ENCODE assay signal across 8 cellular contexts in the genomic region with DNA sequence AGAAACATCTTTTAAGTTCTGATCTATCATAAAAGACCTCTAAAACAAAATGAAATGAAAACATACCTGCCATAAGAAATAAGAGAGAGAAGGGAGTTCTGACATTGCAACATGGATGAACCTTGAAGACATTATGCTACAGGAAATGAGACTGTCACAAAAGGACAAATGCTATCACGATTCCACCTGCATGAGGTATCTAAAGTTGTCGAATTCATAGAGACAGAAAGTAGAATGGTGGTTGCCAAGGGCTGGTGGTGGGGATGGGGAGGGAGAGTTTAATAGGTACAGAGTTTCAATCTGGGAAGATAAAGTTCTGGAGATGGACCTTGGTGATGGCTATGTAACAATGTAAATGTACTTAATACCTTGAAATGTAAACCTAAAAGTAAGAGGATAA. TPM values are rescaled to one million over a fixed set of nuclear protein-coding genes. Genes with fewer than 3 reads are reported as not detected.
DNase-seq lines count a peak whose midpoint lies in the region; ATAC-seq and TF ChIP-seq lines count a peak whose summit lies in the region.
"Had no signal": no experiment of that assay in that cellular context is flagged by ENCODE, and none has a peak within 500 bp of the region (broad histone marks: within the 10 kb centered on the region; RNA-seq: fewer than 3 reads in every experiment).

No MANE protein-coding gene starts in this region.

- no peak for TF ChIP-seq POLR2A in gastroesophageal sphincter (IDR thresholded peaks at IDR 0.05)

- ATAC-seq in WTC11 (no peak), gastroesophageal sphincter (no peak), psoas muscle (no peak), HG02970 (IDR thresholded peaks at IDR 0.05; ENCODE audit: low FRiP score, unreplicated experiment) (no peak)

- peaks cover 61% of the 10 kb centered on the region for H3K36me3 Mint-ChIP-seq in WTC11

- no peak for TF ChIP-seq CTCF in WTC11 (IDR thresholded peaks at IDR 0.05)
- TF ChIP-seq CTCF in gastroesophageal sphincter (IDR thresholded peaks at IDR 0.05): no peak
- no peak for TF ChIP-seq CTCF in psoas muscle (IDR thresholded peaks at IDR 0.05)

- WGBS in gastroesophageal sphincter (ENCODE audit: low coverage in 1 of 2), 2 donors: 36 to 73% methylated on average over 2 of the region's 2 CpGs
- 79 to 93% (median 84%) methylated on average over 2 of the region's 2 CpGs for WGBS in psoas muscle, 3 donors

- H3K9ac ChIP-seq in HUES48 (ENCODE audit: low read depth, low read length): no peak overlapping the region

- intact Hi-C loops in psoas muscle (cut with DNase I): loop anchor here in 1 of 2 donors (5.0 kb wide), 1 partner anchor 51 kb away; no protein-coding TSS in a partner anchor

- H3K27me3 ChIP-seq in HUES48 (ENCODE audit: control insufficient read depth, insufficient read depth, low read length) (peaks cover 8% of the 10 kb centered on the region), gastroesophageal sphincter (no peaks in the 10 kb centered on the region), psoas muscle (ENCODE audit: insufficient read depth in 3 of 3, low read length in 2 of 3) (no peaks in the 10 kb centered on the region)

- peak overlapping the region; percentile 95 for H3K4me3 Mint-ChIP-seq in WTC11

- peaks cover 65% of the 10 kb centered on the region for H3K36me3 ChIP-seq in HUES48 (ENCODE audit: control insufficient read depth, insufficient read depth, low read length)
- H3K36me3 ChIP-seq in gastroesophageal sphincter: peaks cover 0 to 14% of the 10 kb centered on the region in 2 donors
- H3K36me3 ChIP-seq in psoas muscle (ENCODE audit: insufficient read depth in 1 of 2, low read depth in 1 of 2): no peaks in the 10 kb centered on the region

- DNase-seq in WTC11 (ENCODE audit: low spot score) (no peak), psoas muscle (no peak), NCI-H748 (lab: John Stamatoyannopoulos, UW; ENCODE audit: unreplicated experiment) (no peak)
- DNase-seq: stimulated activated CD4-positive, alpha-beta T cell treated with anti-CD3 and anti-CD28 coated beads, Interleukin-12 subunit alpha, Interleukin-12 subunit beta, amount 100 ng/mL, for 4 hours had no signal

- H3K4me3 ChIP-seq in HUES48 (ENCODE audit: low read depth, low read length): peak overlapping the region; percentile 89
- peak overlapping the region; percentile 78 to 98 for H3K4me3 ChIP-seq in gastroesophageal sphincter
- peak overlapping the region; percentile 64 to 91 (median 81) for H3K4me3 ChIP-seq in skin epidermis
- H3K4me3 ChIP-seq in psoas muscle: no peak overlapping the region

- H3K27me3 Mint-ChIP-seq in WTC11 (ENCODE audit: low read depth): peaks cover 12% of the 10 kb centered on the region

- H3K9me3 ChIP-seq in HUES48 (ENCODE audit: control insufficient read depth, insufficient read depth, low read length): 0 out of 2 replicates have a peak, but pooled peaks cover 2% of the 10 kb centered on the region
- no peaks in the 10 kb centered on the region for H3K9me3 ChIP-seq in gastroesophageal sphincter
- H3K9me3 ChIP-seq in psoas muscle: no peaks in the 10 kb centered on the region

- CTCF ChIA-PET in WTC11 (lab: Charles Lee): interaction anchor here (1.0 kb wide), 1 partner anchor 98 kb away, joined by 3 read pairs; no protein-coding TSS in a partner anchor

- POLR2A ChIA-PET in WTC11 (lab: Charles Lee): no interaction called here

- peaks cover 62% of the 10 kb centered on the region for H3K4me1 Mint-ChIP-seq in WTC11

- TF ChIP-seq EP300 in gastroesophageal sphincter (IDR thresholded peaks at IDR 0.05): no peak

- H3K27ac ChIP-seq in HUES48 (ENCODE audit: low read depth, low read length): no peak overlapping the region
- peak overlapping the region in 2 of 4 donors; percentile 99 for H3K27ac ChIP-seq in gastroesophageal sphincter
- H3K27ac ChIP-seq in skin epidermis: peak overlapping the region in 9 of 21 experiments; percentile 6 to 100 (median 96)
- no peak overlapping the region for H3K27ac ChIP-seq in psoas muscle

- peaks cover 7% of the 10 kb centered on the region for H3K9me3 Mint-ChIP-seq in WTC11

- H3K4me1 ChIP-seq in HUES48 (ENCODE audit: control insufficient read depth, insufficient read depth, low read length) (peaks cover 53% of the 10 kb centered on the region), gastroesophageal sphincter (peaks cover 6 to 74% (median 19%) of the 10 kb centered on the region in 3 donors), psoas muscle (peaks cover 21% of the 10 kb centered on the region)

- H3K27ac Mint-ChIP-seq in WTC11: peak overlapping the region; percentile 46

TF ChIP-seq in WTC11, 78 proteins besides CTCF, POLR2A, EP300 and RAD21:
- TF ChIP-seq, protein P1, sequence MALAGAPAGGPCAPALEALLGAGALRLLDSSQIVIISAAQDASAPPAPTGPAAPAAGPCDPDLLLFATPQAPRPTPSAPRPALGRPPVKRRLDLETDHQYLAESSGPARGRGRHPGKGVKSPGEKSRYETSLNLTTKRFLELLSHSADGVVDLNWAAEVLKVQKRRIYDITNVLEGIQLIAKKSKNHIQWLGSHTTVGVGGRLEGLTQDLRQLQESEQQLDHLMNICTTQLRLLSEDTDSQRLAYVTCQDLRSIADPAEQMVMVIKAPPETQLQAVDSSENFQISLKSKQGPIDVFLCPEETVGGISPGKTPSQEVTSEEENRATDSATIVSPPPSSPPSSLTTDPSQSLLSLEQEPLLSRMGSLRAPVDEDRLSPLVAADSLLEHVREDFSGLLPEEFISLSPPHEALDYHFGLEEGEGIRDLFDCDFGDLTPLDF (CRISPR knock-in tag; IDR thresholded peaks at IDR 0.05): no peak
- TF ChIP-seq, protein P2, sequence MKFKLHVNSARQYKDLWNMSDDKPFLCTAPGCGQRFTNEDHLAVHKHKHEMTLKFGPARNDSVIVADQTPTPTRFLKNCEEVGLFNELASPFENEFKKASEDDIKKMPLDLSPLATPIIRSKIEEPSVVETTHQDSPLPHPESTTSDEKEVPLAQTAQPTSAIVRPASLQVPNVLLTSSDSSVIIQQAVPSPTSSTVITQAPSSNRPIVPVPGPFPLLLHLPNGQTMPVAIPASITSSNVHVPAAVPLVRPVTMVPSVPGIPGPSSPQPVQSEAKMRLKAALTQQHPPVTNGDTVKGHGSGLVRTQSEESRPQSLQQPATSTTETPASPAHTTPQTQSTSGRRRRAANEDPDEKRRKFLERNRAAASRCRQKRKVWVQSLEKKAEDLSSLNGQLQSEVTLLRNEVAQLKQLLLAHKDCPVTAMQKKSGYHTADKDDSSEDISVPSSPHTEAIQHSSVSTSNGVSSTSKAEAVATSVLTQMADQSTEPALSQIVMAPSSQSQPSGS (CRISPR knock-in tag; IDR thresholded peaks at IDR 0.05; ENCODE audit: borderline replicate concordance, low read depth): no peak
- TF ChIP-seq RORB (CRISPR knock-in tag; IDR thresholded peaks at IDR 0.05): no peak
- TF ChIP-seq CREM (CRISPR knock-in tag; IDR thresholded peaks at IDR 0.05): no peak
- TF ChIP-seq OVOL2 (CRISPR knock-in tag; IDR thresholded peaks at IDR 0.05; ENCODE audit: borderline replicate concordance): no peak
- TF ChIP-seq PRDM15 (CRISPR knock-in tag; IDR thresholded peaks at IDR 0.05): no peak
- no peak for TF ChIP-seq SMAD4 (CRISPR knock-in tag; IDR thresholded peaks at IDR 0.05)
- no peak for TF ChIP-seq ZNF232 (CRISPR knock-in tag; IDR thresholded peaks at IDR 0.05)
- TF ChIP-seq, protein P3, sequence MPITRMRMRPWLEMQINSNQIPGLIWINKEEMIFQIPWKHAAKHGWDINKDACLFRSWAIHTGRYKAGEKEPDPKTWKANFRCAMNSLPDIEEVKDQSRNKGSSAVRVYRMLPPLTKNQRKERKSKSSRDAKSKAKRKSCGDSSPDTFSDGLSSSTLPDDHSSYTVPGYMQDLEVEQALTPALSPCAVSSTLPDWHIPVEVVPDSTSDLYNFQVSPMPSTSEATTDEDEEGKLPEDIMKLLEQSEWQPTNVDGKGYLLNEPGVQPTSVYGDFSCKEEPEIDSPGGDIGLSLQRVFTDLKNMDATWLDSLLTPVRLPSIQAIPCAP (CRISPR knock-in tag; IDR thresholded peaks at IDR 0.05): no peak
- TF ChIP-seq GTF2I (CRISPR knock-in tag; conservative IDR thresholded peaks at IDR 0.05): no peak

RNA-seq across cellular contexts. Expression of gene EZR, which starts 3.3 kb away (rescaled TPM):
- total RNA-seq in WTC11 (2021) (194 to 215 TPM (median 199 TPM) in 3 replicates), gastroesophageal sphincter (100 to 1,000 TPM in 3 of 4 donors, 10 to 100 TPM in 1; 88.0 to 190 (median 177) TPM), psoas muscle (10 to 100 TPM; 25.9 to 61.7 (median 33.3) TPM)
- polyA plus RNA-seq in psoas muscle: 10 to 100 TPM; 19.1 to 32.5 (median 30.9) TPM
